Comparison of ENCODE assay signal across 22 cellular contexts in the genomic region with DNA sequence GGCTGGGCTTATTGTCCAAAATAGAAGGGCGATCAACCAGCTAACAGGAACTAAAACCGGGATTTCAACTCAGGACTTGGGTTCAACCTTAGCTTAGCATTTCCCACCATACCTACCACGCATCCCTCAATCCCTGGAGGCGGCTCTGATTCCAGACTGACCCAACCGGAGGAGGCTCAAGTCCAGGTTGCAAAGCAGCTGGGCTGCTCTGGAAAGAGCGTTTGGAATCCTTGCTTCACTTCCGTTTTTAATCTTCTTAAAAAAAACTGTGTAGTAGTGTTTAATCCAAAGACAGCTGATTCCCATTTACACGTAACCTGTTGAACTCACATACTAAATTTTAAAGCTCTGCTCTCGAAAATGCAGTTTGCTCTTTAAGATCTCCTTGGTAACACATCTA. TPM values are rescaled to one million over a fixed set of nuclear protein-coding genes. Genes with fewer than 3 reads are reported as not detected.
DNase-seq lines count a peak whose midpoint lies in the region; ATAC-seq and TF ChIP-seq lines count a peak whose summit lies in the region.
"Had no signal": no experiment of that assay in that cellular context is flagged by ENCODE, and none has a peak within 500 bp of the region (broad histone marks: within the 10 kb centered on the region; RNA-seq: fewer than 3 reads in every experiment).

No MANE protein-coding gene starts in this region.

- H3K4me3 ChIP-seq in HUES6 (ENCODE audit: low read depth, low read length) (no peak overlapping the region), WERI-Rb-1 (ENCODE audit: low read depth, low read length) (no peak overlapping the region), upper lobe of right lung (no peak overlapping the region), MG63 (no peak overlapping the region)
- H3K4me3 ChIP-seq: ovary, right lobe of liver had no signal

- no peaks in the 10 kb centered on the region for H3K27me3 Mint-ChIP-seq in mesothelial cell of epicardium (ENCODE audit: low read depth)

- H3K36me3 ChIP-seq in HUES6 (ENCODE audit: control insufficient read depth, insufficient read depth, low read length), result peaks cover 16% of the 10 kb centered on the region; the same call in 1 of the 2 replicates
- H3K36me3 ChIP-seq in WERI-Rb-1, result peaks cover 6% of the 10 kb centered on the region
- H3K36me3 ChIP-seq in upper lobe of right lung, result no peaks in the 10 kb centered on the region
- H3K36me3 ChIP-seq in MG63, result peaks cover 39% of the 10 kb centered on the region
- H3K36me3 ChIP-seq: ovary, right lobe of liver had no signal

- no peak overlapping the region for H3K4me3 Mint-ChIP-seq in mesothelial cell of epicardium
- H3K4me3 Mint-ChIP-seq: activated CD4-positive, alpha-beta T cell treated with anti-CD3 and anti-CD28 coated beads for 36 hours; activated naive CD4-positive, alpha-beta T cell treated with anti-CD3 and anti-CD28 coated beads, Interleukin-2, amount 10 ng/mL, durations not matched to agents 7 days and 5 days; activated T-cell treated with anti-CD3 and anti-CD28 coated beads, Interleukin-2, amount 50 U/mL, for 72 hours; CD4-positive, alpha-beta memory T cell; T-cell had no signal

- H3K4me1 ChIP-seq in HUES6 (ENCODE audit: control insufficient read depth, insufficient read depth, low read length) (peaks cover 64% of the 10 kb centered on the region), upper lobe of right lung (peaks cover 50% of the 10 kb centered on the region)

- no peaks in the 10 kb centered on the region for H3K9me3 ChIP-seq in HUES6 (ENCODE audit: control insufficient read depth, insufficient read depth, low read depth, low read length)
- no peaks in the 10 kb centered on the region for H3K9me3 ChIP-seq in WERI-Rb-1 (ENCODE audit: severe bottlenecking)
- H3K9me3 ChIP-seq in upper lobe of right lung, result no peaks in the 10 kb centered on the region
- H3K9me3 ChIP-seq in MG63, result no peaks in the 10 kb centered on the region
- H3K9me3 ChIP-seq: ovary, right lobe of liver had no signal

- peak overlapping the region; percentile 4; the same call in 1 of the 2 replicates for H3K27ac ChIP-seq in HUES6 (ENCODE audit: low read depth, low read length)
- H3K27ac ChIP-seq in WERI-Rb-1, result peak overlapping the region; percentile 40
- H3K27ac ChIP-seq in upper lobe of right lung, result peak overlapping the region; percentile 30
- H3K27ac ChIP-seq: ovary, right lobe of liver had no signal

- H3K36me3 Mint-ChIP-seq in mesothelial cell of epicardium, result peaks cover 6% of the 10 kb centered on the region
- H3K36me3 Mint-ChIP-seq: activated naive CD4-positive, alpha-beta T cell treated with anti-CD3 and anti-CD28 coated beads, Interleukin-2, amount 10 ng/mL, durations not matched to agents 7 days and 5 days; CD4-positive, alpha-beta memory T cell; T-cell had no signal

- peaks cover 64% of the 10 kb centered on the region for H3K4me1 Mint-ChIP-seq in mesothelial cell of epicardium
- H3K4me1 Mint-ChIP-seq: activated CD4-positive, alpha-beta T cell treated with anti-CD3 and anti-CD28 coated beads for 36 hours; activated naive CD4-positive, alpha-beta T cell treated with anti-CD3 and anti-CD28 coated beads, Interleukin-2, amount 10 ng/mL, durations not matched to agents 7 days and 5 days; T-cell had no signal

- DNase-seq in WERI-Rb-1 (peak; percentile 78), mesothelial cell of epicardium (ENCODE audit: low spot score in 2 of 2, unreplicated experiment in 2 of 2) (no peak), upper lobe of right lung (no peak), HuH-7.5 (ENCODE audit: low spot score) (no peak), medulla oblongata (ENCODE audit: extremely low spot score) (no peak), MG63 (no peak)
- DNase-seq: activated CD4-positive, alpha-beta T cell treated with anti-CD3 and anti-CD28 coated beads for 36 hours; activated naive CD4-positive, alpha-beta T cell treated with anti-CD3 and anti-CD28 coated beads, Interleukin-2, amount 10 ng/mL, durations not matched to agents 7 days and 5 days; activated T-cell treated with anti-CD3 and anti-CD28 coated beads, Interleukin-2, amount 50 U/mL, for 72 hours; anterior cingulate cortex; CD4-positive, alpha-beta memory T cell; erythroblast; foreskin melanocyte; hypothalamus; KBM-7; NCI-H1436 treated with DMSO at 0.1 percent for 48 hours; NCI-H526; ovary; right lobe of liver; substantia nigra; T-cell had no signal

- peak overlapping the region; percentile 52 for H3K27ac Mint-ChIP-seq in mesothelial cell of epicardium
- H3K27ac Mint-ChIP-seq: activated CD4-positive, alpha-beta T cell treated with anti-CD3 and anti-CD28 coated beads for 36 hours; activated naive CD4-positive, alpha-beta T cell treated with anti-CD3 and anti-CD28 coated beads, Interleukin-2, amount 10 ng/mL, durations not matched to agents 7 days and 5 days; activated T-cell treated with anti-CD3 and anti-CD28 coated beads, Interleukin-2, amount 50 U/mL, for 72 hours; CD4-positive, alpha-beta memory T cell; T-cell had no signal

- intact Hi-C loops in upper lobe of right lung (cut with DNase I), result no loop called here

- ATAC-seq in upper lobe of right lung, result no peak
- ATAC-seq: activated CD4-positive, alpha-beta T cell treated with anti-CD3 and anti-CD28 coated beads for 36 hours; activated T-cell treated with anti-CD3 and anti-CD28 coated beads, Interleukin-2, amount 50 U/mL, for 72 hours; T-cell had no signal

- H3K27me3 ChIP-seq in HUES6 (ENCODE audit: control insufficient read depth, insufficient read depth, low read length) (no peaks in the 10 kb centered on the region), WERI-Rb-1 (ENCODE audit: insufficient read depth, low read depth, severe bottlenecking) (no peaks in the 10 kb centered on the region), upper lobe of right lung (no peaks in the 10 kb centered on the region), MG63 (no peaks in the 10 kb centered on the region)
- H3K27me3 ChIP-seq: ovary, right lobe of liver had no signal

- peak overlapping the region; percentile 22 for H3K9ac ChIP-seq in HUES6 (ENCODE audit: low read length)

- no peak for TF ChIP-seq CTCF in WERI-Rb-1 (IDR thresholded peaks at IDR 0.05; ENCODE audit: low read depth, low read length)
- TF ChIP-seq CTCF in mesothelial cell of epicardium (IDR thresholded peaks at IDR 0.05; ENCODE audit: unreplicated experiment), result no peak
- TF ChIP-seq CTCF in upper lobe of right lung (IDR thresholded peaks at IDR 0.05), result no peak

- no peaks in the 10 kb centered on the region for H3K9me3 Mint-ChIP-seq in mesothelial cell of epicardium
- H3K9me3 Mint-ChIP-seq: activated naive CD4-positive, alpha-beta T cell treated with anti-CD3 and anti-CD28 coated beads, Interleukin-2, amount 10 ng/mL, durations not matched to agents 7 days and 5 days; activated T-cell treated with anti-CD3 and anti-CD28 coated beads, Interleukin-2, amount 50 U/mL, for 72 hours; CD4-positive, alpha-beta memory T cell; T-cell had no signal

RNA-seq across cellular contexts. Expression of gene NXN, which starts 50.0 kb away (rescaled TPM):
- total RNA-seq in mesothelial cell of epicardium (99.1 to 107 TPM (median 106 TPM) in 3 replicates), upper lobe of right lung (57.3 TPM)
- 95.7 and 100 TPM in 2 replicates for total RNA-seq in MG63 (2014; rRNA removed; shearing (Covaris generic); ENCODE audit: low replicate concordance)
